Comparison of ENCODE assay signal across 15 cellular contexts in genomic region chr20:37201827-37202162, GRCh38. TPM values are rescaled to one million over a fixed set of nuclear protein-coding genes. Genes with fewer than 3 reads are reported as not detected.
A peak's percentile ranks its signal among the peaks of the same experiment; 100 is the strongest.
DNase-seq lines count a peak whose midpoint lies in the region; ATAC-seq, FAIRE-seq and TF ChIP-seq lines count a peak whose summit lies in the region.
"Had no signal": no experiment of that assay in that cellular context is flagged by ENCODE, and none has a peak within 500 bp of the region (broad histone marks: within the 10 kb centered on the region; RNA-seq: fewer than 3 reads in every experiment).

No MANE protein-coding gene starts in this region.

- CTCF ChIA-PET in BJ (lab: Yijun Ruan, JAX) (interaction anchor here (0.9 to 2.4 kb wide), 3 partner anchors 10 to 333 kb away, joined by 3 to 10 read pairs (median 7); no protein-coding TSS in a partner anchor), WTC11 (lab: Charles Lee) (interaction anchor here (1.4 kb wide), 1 partner anchor 10 kb away, joined by 10 read pairs; no protein-coding TSS in a partner anchor)

- TF ChIP-seq CTCF in BJ (IDR thresholded peaks at IDR 0.05; ENCODE audit: insufficient read depth, low read depth, low read length) (no peak), WTC11 (IDR thresholded peaks at IDR 0.05) (no peak), fibroblast of villous mesenchyme (IDR thresholded peaks at IDR 0.05; ENCODE audit: insufficient read depth, low read depth, low read length) (no peak)

- no peak for DNase-seq in BJ (ENCODE audit: low read depth)
- DNase-seq in WTC11 (ENCODE audit: low spot score) = no peak
- peak; percentile 19 for DNase-seq in fibroblast of villous mesenchyme (ENCODE audit: low read depth)
- DNase-seq in stimulated activated naive B cell treated with anti-CD40 and anti-IgM and Interleukin-4, amounts not matched to agents 10 μg/mL and 1 μg/mL and 100 μg/mL, for 72 hours = no peak
- no peak for DNase-seq in activated CD4-positive, CD25-positive, alpha-beta regulatory T cell (lab: John Stamatoyannopoulos, UW)
- DNase-seq in NCI-H1436 (lab: John Stamatoyannopoulos, UW) = no peak
- no peak for DNase-seq in stimulated activated CD8-positive, alpha-beta memory T cell treated with anti-CD3 and anti-CD28 coated beads, Interleukin-4, amount 100 ng/mL, for 48 hours
- no peak for DNase-seq in GM19239 (ENCODE audit: insufficient read length, low spot score)
- DNase-seq: activated T-cell treated with anti-CD3 and anti-CD28 coated beads, Interleukin-2, amount 50 U/mL, for 24 hours; DMS 273 treated with DMSO at 0.1 percent for 48 hours had no signal

- peaks cover 70% of the 10 kb centered on the region for H3K36me3 Mint-ChIP-seq in WTC11
- H3K36me3 Mint-ChIP-seq in stimulated activated naive B cell treated with anti-CD40 and anti-IgM and Interleukin-4, amounts not matched to agents 10 μg/mL and 1 μg/mL and 100 μg/mL, for 72 hours = peaks cover 30 to 67% of the 10 kb centered on the region in 2 donors

- peaks cover 14% of the 10 kb centered on the region for H3K36me3 ChIP-seq in BJ (ENCODE audit: control insufficient read depth, insufficient read depth, low read length)

- H3K27me3 ChIP-seq in BJ (ENCODE audit: control insufficient read depth, insufficient read depth, low read length) = no peaks in the 10 kb centered on the region

- H3K9me3 Mint-ChIP-seq in WTC11 = no peaks in the 10 kb centered on the region
- no peaks in the 10 kb centered on the region for H3K9me3 Mint-ChIP-seq in stimulated activated naive B cell treated with anti-CD40 and anti-IgM and Interleukin-4, amounts not matched to agents 10 μg/mL and 1 μg/mL and 100 μg/mL, for 72 hours
- H3K9me3 Mint-ChIP-seq: activated T-cell treated with anti-CD3 and anti-CD28 coated beads, Interleukin-2, amount 50 U/mL, for 24 hours; IgD-negative memory B cell; naive B cell had no signal

- H3K4me3 Mint-ChIP-seq in WTC11 = no peak overlapping the region
- H3K4me3 Mint-ChIP-seq in stimulated activated naive B cell treated with anti-CD40 and anti-IgM and Interleukin-4, amounts not matched to agents 10 μg/mL and 1 μg/mL and 100 μg/mL, for 72 hours = no peak overlapping the region
- H3K4me3 Mint-ChIP-seq: activated T-cell treated with anti-CD3 and anti-CD28 coated beads, Interleukin-2, amount 50 U/mL, for 24 hours; IgD-negative memory B cell; naive B cell had no signal

- no peaks in the 10 kb centered on the region for H3K27me3 Mint-ChIP-seq in WTC11 (ENCODE audit: low read depth)
- H3K27me3 Mint-ChIP-seq in stimulated activated naive B cell treated with anti-CD40 and anti-IgM and Interleukin-4, amounts not matched to agents 10 μg/mL and 1 μg/mL and 100 μg/mL, for 72 hours = no peaks in the 10 kb centered on the region
- H3K27me3 Mint-ChIP-seq: activated T-cell treated with anti-CD3 and anti-CD28 coated beads, Interleukin-2, amount 50 U/mL, for 24 hours; IgD-negative memory B cell; naive B cell had no signal

- H3K4me3 ChIP-seq in BJ (ENCODE audit: low read depth, low read length) (peak overlapping the region; percentile 26), fibroblast of villous mesenchyme (ENCODE audit: low read depth, low read length) (peak overlapping the region; percentile 37)

- ATAC-seq in WTC11 = no peak
- no peak for ATAC-seq in stimulated activated naive B cell treated with anti-CD40 and anti-IgM and Interleukin-4, amounts not matched to agents 10 μg/mL and 1 μg/mL and 100 μg/mL, for 72 hours (replicated peaks)

- no peaks in the 10 kb centered on the region for H3K4me1 Mint-ChIP-seq in WTC11
- H3K4me1 Mint-ChIP-seq in stimulated activated naive B cell treated with anti-CD40 and anti-IgM and Interleukin-4, amounts not matched to agents 10 μg/mL and 1 μg/mL and 100 μg/mL, for 72 hours = peaks cover 6% of the 10 kb centered on the region in 2 donors

- H3K27ac Mint-ChIP-seq in WTC11 = peak overlapping the region; percentile 71
- H3K27ac Mint-ChIP-seq in stimulated activated naive B cell treated with anti-CD40 and anti-IgM and Interleukin-4, amounts not matched to agents 10 μg/mL and 1 μg/mL and 100 μg/mL, for 72 hours = peak overlapping the region; percentile 3
- H3K27ac Mint-ChIP-seq: activated T-cell treated with anti-CD3 and anti-CD28 coated beads, Interleukin-2, amount 50 U/mL, for 24 hours; IgD-negative memory B cell had no signal

- FAIRE-seq in GM19239 (lab: Jason Lieb, UNC) = no peak

- POLR2A ChIA-PET in BJ (lab: Charles Lee) = no interaction called here
- POLR2A ChIA-PET in WTC11 (lab: Charles Lee) = interaction anchor here (0.7 kb wide), 2 partner anchors 11 to 58 kb away, joined by 3 to 5 read pairs; no protein-coding TSS in a partner anchor

TF ChIP-seq in WTC11, 78 proteins besides CTCF, POLR2A, EP300 and RAD21:
- TF ChIP-seq ATF6 (CRISPR knock-in tag; IDR thresholded peaks at IDR 0.05) (no peak), RORB (CRISPR knock-in tag; IDR thresholded peaks at IDR 0.05) (no peak), STAT6 (CRISPR knock-in tag; conservative IDR thresholded peaks at IDR 0.05; ENCODE audit: low read depth) (no peak), ZNF138 (CRISPR knock-in tag; conservative IDR thresholded peaks at IDR 0.05) (no peak)
TF ChIP-seq in WTC11: peak in this region for 0.

RNA-seq across cellular contexts. Expression of gene MROH8, which starts 22.4 kb away (rescaled TPM):
- 2.4 and 2.7 TPM in 2 replicates for polyA plus RNA-seq in BJ (2011; rRNA removed)
- 1.2 and 1.7 TPM in 2 replicates for polyA minus RNA-seq in BJ (2011; rRNA and poly(A)+ RNA removed)
- 0.50 to 0.92 TPM (median 0.89 TPM) in 3 replicates for total RNA-seq in WTC11 (2021)
- 2.6 and 3.5 TPM in 2 replicates for total RNA-seq in fibroblast of villous mesenchyme

RNA-seq across cellular contexts. Expression of gene RPN2, which starts 22.7 kb away (rescaled TPM):
- 647 and 834 TPM in 2 replicates for polyA plus RNA-seq in BJ (2011; rRNA removed)
- polyA minus RNA-seq in BJ (2011; rRNA and poly(A)+ RNA removed) = 154 and 246 TPM in 2 replicates
- total RNA-seq in WTC11 (2021) = 205 to 233 TPM (median 227 TPM) in 3 replicates
- 173 and 218 TPM in 2 replicates for total RNA-seq in fibroblast of villous mesenchyme

RNA-seq across cellular contexts. Expression of gene GHRH, which starts 59.8 kb away (rescaled TPM):
- polyA plus RNA-seq in BJ (2011; rRNA removed) = not detected in 2 replicates
- not detected in 2 replicates for polyA minus RNA-seq in BJ (2011; rRNA and poly(A)+ RNA removed)
- total RNA-seq in WTC11 (2021) (0.74 TPM in 1 of 3 replicates, not detected in the others), fibroblast of villous mesenchyme (not detected in 2 replicates)
- total RNA-seq: RPMI7951, sciatic nerve, subcutaneous adipose tissue had no signal
- polyA plus RNA-seq: IgD-negative memory B cell had no signal
